In the genomic region with DNA sequence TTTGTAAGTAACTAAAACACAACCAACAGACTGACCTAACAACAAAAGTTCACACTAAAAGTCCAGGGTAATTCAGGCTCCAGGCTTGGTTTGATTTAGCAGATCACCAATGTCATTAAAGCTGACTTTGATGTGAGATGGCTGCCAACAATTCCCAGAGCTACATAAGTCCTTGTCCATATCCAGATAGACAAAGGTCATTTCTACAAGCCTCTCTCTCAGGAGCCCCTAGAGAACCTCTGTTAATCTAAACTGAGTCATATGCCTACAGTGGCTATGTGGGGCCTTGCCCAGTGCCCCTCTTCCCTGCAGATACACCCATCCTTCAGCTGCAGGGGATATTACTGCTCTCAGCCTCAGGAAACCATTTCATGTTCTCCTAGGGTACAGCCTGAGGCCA, we compare ENCODE assay signal across 32 cellular contexts. TPM values are rescaled to one million over a fixed set of nuclear protein-coding genes. Genes with fewer than 3 reads are reported as not detected.
"Had no signal": no experiment of that assay in that cellular context is flagged by ENCODE, and none has a peak within 500 bp of the region (broad histone marks: within the 10 kb centered on the region; RNA-seq: fewer than 3 reads in every experiment).

No MANE protein-coding gene starts in this region.

- H3K27ac ChIP-seq: ascending aorta, cardiac muscle cell, WERI-Rb-1 had no signal

- H3K9me3 ChIP-seq: ascending aorta had no signal

- H3K4me3 ChIP-seq: ascending aorta, cardiac muscle cell had no signal

- DNase-seq: activated CD4-positive, alpha-beta memory T cell treated with anti-CD3 and anti-CD28 coated beads, Interleukin-2, amount 10 ng/mL, durations not matched to agents 7 days and 5 days; activated CD4-positive, alpha-beta T cell treated with anti-CD3 and anti-CD28 coated beads for 1 hour; activated CD4-positive, alpha-beta T cell treated with anti-CD3 and anti-CD28 coated beads for 36 hours; activated CD4-positive, alpha-beta T cell treated with anti-CD3 and anti-CD28 coated beads for 48 hours; activated CD4-positive, alpha-beta T cell treated with anti-CD3 and anti-CD28 coated beads, Interleukin-2, amount 10 ng/mL, durations not matched to agents 7 days and 5 days; activated CD4-positive, alpha-beta T cell treated with anti-CD3 and anti-CD28 coated beads, Interleukin-2, amount 50 U/mL, for 48 hours; activated CD4-positive, CD25-positive, alpha-beta regulatory T cell; activated CD8-positive, alpha-beta memory T cell treated with anti-CD3 and anti-CD28 coated beads for 24 hours; activated CD8-positive, alpha-beta memory T cell treated with anti-CD3 and anti-CD28 coated beads, Interleukin-2, amount 10 ng/mL, durations not matched to agents 7 days and 5 days; activated CD8-positive, alpha-beta memory T cell treated with anti-CD3 and anti-CD28 coated beads, Interleukin-2, amount 50 U/mL, for 48 hours; activated CD8-positive, alpha-beta T cell treated with anti-CD3 and anti-CD28 coated beads, Interleukin-2, amount 10 ng/mL, durations not matched to agents 7 days and 5 days; activated effector memory CD4-positive, alpha-beta T cell treated with Interleukin-2 at 50 U/mL for 16 hours; activated gamma-delta T cell; activated naive CD4-positive, alpha-beta T cell treated with anti-CD3 and anti-CD28 coated beads, Interleukin-2, amount 10 ng/mL, durations not matched to agents 7 days and 5 days; activated naive CD4-positive, alpha-beta T cell treated with Interleukin-2 at 50 U/mL for 16 hours; activated naive CD8-positive, alpha-beta T cell treated with anti-CD3 and anti-CD28 coated beads, Interleukin-2, amount 10 ng/mL, durations not matched to agents 7 days and 5 days; activated naive CD8-positive, alpha-beta T cell treated with anti-CD3 and anti-CD28 coated beads, Interleukin-2, amount 50 U/mL, for 24 hours; activated T-cell treated with anti-CD3 and anti-CD28 coated beads, Interleukin-2, amount 50 U/mL, for 24 hours; activated T-cell treated with anti-CD3 and anti-CD28 coated beads, Interleukin-2, amount 50 U/mL, for 48 hours; amygdala; anterior cingulate cortex; central memory CD4-positive, alpha-beta T cell; T-helper 1 cell; T-helper 2 cell; T-helper 9 cell; WERI-Rb-1 had no signal

- ATAC-seq: activated CD4-positive, alpha-beta T cell treated with anti-CD3 and anti-CD28 coated beads for 36 hours; activated CD4-positive, CD25-positive, alpha-beta regulatory T cell treated with anti-CD3 and anti-CD28 coated beads, Interleukin-2, amount 50 U/mL, for 24 hours; activated CD8-positive, alpha-beta memory T cell treated with anti-CD3 and anti-CD28 coated beads, Interleukin-2, amount 10 ng/mL, durations not matched to agents 7 days and 5 days; activated CD8-positive, alpha-beta T cell treated with anti-CD3 and anti-CD28 coated beads, Interleukin-2, amount 10 ng/mL, durations not matched to agents 7 days and 5 days; activated naive CD8-positive, alpha-beta T cell treated with anti-CD3 and anti-CD28 coated beads, Interleukin-2, amount 50 U/mL, for 24 hours; WTC11 had no signal

- H3K27me3 ChIP-seq: ascending aorta had no signal

- H3K36me3 ChIP-seq: ascending aorta, cardiac muscle cell, WERI-Rb-1 had no signal

- FAIRE-seq: bronchial epithelial cell, TTC549 had no signal

- H3K4me1 ChIP-seq: ascending aorta had no signal

RNA-seq across cellular contexts. Expression of a gene that starts 26.9 kb away (rescaled TPM):
- total RNA-seq: ascending aorta, bronchial epithelial cell, cardiac muscle cell had no signal
- polyA plus RNA-seq: cardiac muscle cell had no signal
